ENCODE assay signal across 20 cellular contexts in the genomic region with DNA sequence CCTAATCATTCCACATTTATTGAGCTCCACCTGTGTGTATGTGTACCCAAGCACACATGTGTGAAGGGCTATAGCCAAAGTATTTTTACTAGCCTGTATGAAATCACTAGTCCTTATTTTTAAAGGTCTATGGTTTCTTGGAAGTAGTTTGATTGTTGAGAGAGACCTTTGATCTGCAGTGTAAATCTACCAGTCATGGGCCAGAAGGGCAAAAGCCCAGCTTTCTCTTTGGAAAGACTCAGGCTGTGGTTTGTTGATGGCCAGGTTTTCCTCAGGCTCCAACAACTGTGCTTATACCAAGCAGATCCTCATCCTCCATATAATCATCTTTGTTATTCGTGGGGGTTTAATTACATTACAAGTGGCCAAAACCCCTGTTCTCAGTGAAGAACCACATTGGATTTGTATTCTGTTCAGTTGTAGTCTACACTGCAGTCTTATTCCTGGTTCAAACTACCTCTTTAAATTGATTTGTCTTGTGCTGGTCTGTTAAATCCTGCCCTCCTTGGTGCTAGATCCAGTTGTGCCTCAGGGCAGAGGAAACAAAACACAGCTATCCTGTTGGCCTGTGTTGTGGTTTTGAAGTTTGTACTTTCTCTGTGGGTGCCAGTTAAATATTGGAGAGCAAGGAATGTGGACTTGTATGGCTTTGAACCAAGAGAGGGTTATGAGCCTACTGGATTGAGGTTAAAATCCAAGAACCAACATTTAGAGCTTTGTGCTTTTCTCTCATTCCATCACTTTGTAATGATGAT. TPM values are rescaled to one million over a fixed set of nuclear protein-coding genes. Genes with fewer than 3 reads are reported as not detected.
"Had no signal": no experiment of that assay in that cellular context is flagged by ENCODE, and none has a peak within 500 bp of the region (broad histone marks: within the 10 kb centered on the region; RNA-seq: fewer than 3 reads in every experiment).

No MANE protein-coding gene starts in this region.

- H3K9me3 Mint-ChIP-seq: activated B cell treated with CpG ODN at 0.5 μM for 24 hours; activated naive CD4-positive, alpha-beta T cell treated with anti-CD3 and anti-CD28 coated beads, Interleukin-2, amount 10 ng/mL, durations not matched to agents 7 days and 5 days; activated T-helper 2 cell treated with anti-CD3 and anti-CD28 coated beads, Interferon-gamma antibody, Interleukin-2, Interleukin-4, amounts not matched to agents 10 μg/mL and 5 μg/mL and 100 μg/mL, durations not matched to agents 14 hours and 24 hours and 36 hours; dendritic cell treated with granulocyte-macrophage colony-stimulating factor and Interleukin-4, amounts not matched to agents 40 ng/mL and 50 ng/mL, for 4 days; endodermal cell had no signal

- H3K27ac ChIP-seq: adrenal gland, brain microvascular endothelial cell, heart left ventricle, parathyroid adenoma, skin epidermis, tibial artery, vagina had no signal

- H3K27ac Mint-ChIP-seq: activated B cell treated with CpG ODN at 0.5 μM for 24 hours; activated naive CD4-positive, alpha-beta T cell treated with anti-CD3 and anti-CD28 coated beads, Interleukin-2, amount 10 ng/mL, durations not matched to agents 7 days and 5 days; activated T-helper 2 cell treated with anti-CD3 and anti-CD28 coated beads, Interferon-gamma antibody, Interleukin-2, Interleukin-4, amounts not matched to agents 10 μg/mL and 5 μg/mL and 100 μg/mL, durations not matched to agents 14 hours and 24 hours and 36 hours; dendritic cell treated with granulocyte-macrophage colony-stimulating factor and Interleukin-4, amounts not matched to agents 40 ng/mL and 50 ng/mL, for 4 days; endodermal cell; naive B cell; T-helper 17 cell had no signal

- H3K27me3 ChIP-seq: adrenal gland, brain microvascular endothelial cell, heart left ventricle, tibial artery, vagina had no signal

- DNase-seq: activated B cell treated with CpG ODN at 0.5 μM for 24 hours; activated CD4-positive, alpha-beta T cell treated with anti-CD3 and anti-CD28 coated beads, Interleukin-2, amount 50 U/mL, for 1 hour; activated naive CD4-positive, alpha-beta T cell treated with anti-CD3 and anti-CD28 coated beads, Interleukin-2, amount 10 ng/mL, durations not matched to agents 7 days and 5 days; activated T-cell treated with anti-CD3 and anti-CD28 coated beads for 4 hours; adrenal gland; brain microvascular endothelial cell; cerebellar nuclear complex; endodermal cell; heart left ventricle; midbrain; naive B cell; T-helper 17 cell; tibial artery had no signal

- H3K27me3 Mint-ChIP-seq: activated B cell treated with CpG ODN at 0.5 μM for 24 hours; activated naive CD4-positive, alpha-beta T cell treated with anti-CD3 and anti-CD28 coated beads, Interleukin-2, amount 10 ng/mL, durations not matched to agents 7 days and 5 days; dendritic cell treated with granulocyte-macrophage colony-stimulating factor and Interleukin-4, amounts not matched to agents 40 ng/mL and 50 ng/mL, for 4 days; naive B cell; T-helper 17 cell had no signal

- H3K4me1 ChIP-seq: heart left ventricle, parathyroid adenoma, tibial artery, vagina had no signal

- H3K4me3 Mint-ChIP-seq: activated B cell treated with CpG ODN at 0.5 μM for 24 hours; activated naive CD4-positive, alpha-beta T cell treated with anti-CD3 and anti-CD28 coated beads, Interleukin-2, amount 10 ng/mL, durations not matched to agents 7 days and 5 days; dendritic cell treated with granulocyte-macrophage colony-stimulating factor and Interleukin-4, amounts not matched to agents 40 ng/mL and 50 ng/mL, for 4 days; endodermal cell; naive B cell; T-helper 17 cell had no signal

- ATAC-seq: heart left ventricle, T-helper 17 cell had no signal

- H3K9me3 ChIP-seq: adrenal gland, heart left ventricle, tibial artery, vagina had no signal

- H3K4me1 Mint-ChIP-seq: activated B cell treated with CpG ODN at 0.5 μM for 24 hours; activated naive CD4-positive, alpha-beta T cell treated with anti-CD3 and anti-CD28 coated beads, Interleukin-2, amount 10 ng/mL, durations not matched to agents 7 days and 5 days; naive B cell; T-helper 17 cell had no signal

- H3K4me3 ChIP-seq: adrenal gland, heart left ventricle, skin epidermis, tibial artery, vagina had no signal

RNA-seq across cellular contexts. Expression of a gene that starts 41.1 kb away (rescaled TPM):
- total RNA-seq: activated B cell treated with CpG ODN at 0.5 μM for 24 hours; activated CD8-positive, alpha-beta memory T cell treated with anti-CD3 and anti-CD28 coated beads for 36 hours; adrenal gland; fibroblast of villous mesenchyme; heart left ventricle; T-helper 17 cell; vagina had no signal
